ENCODE assay signal across 19 cellular contexts in genomic region chr10:88467835-88468485, GRCh38.
DNase-seq lines count a peak whose midpoint lies in the region; ATAC-seq and TF ChIP-seq lines count a peak whose summit lies in the region.
"Had no signal": no experiment of that assay in that cellular context is flagged by ENCODE, and none has a peak within 500 bp of the region (broad histone marks: within the 10 kb centered on the region; RNA-seq: fewer than 3 reads in every experiment).

No MANE protein-coding gene starts in this region.

- CTCF ChIA-PET in HEK293 (lab: Yijun Ruan, JAX), result no interaction called here

- in situ Hi-C loops in G401 (cut with HindIII; ENCODE audit: low sequenced_read_pairs), result no loop called here

- H3K4me3 Mint-ChIP-seq in naive thymus-derived CD8-positive, alpha-beta T cell, result no peak overlapping the region
- no peak overlapping the region for H3K4me3 Mint-ChIP-seq in endothelial cell (ENCODE audit: unreplicated experiment)
- H3K4me3 Mint-ChIP-seq: CD14-positive monocyte, GM23338 had no signal

- POLR2A ChIA-PET in HEK293 (lab: Yijun Ruan, JAX), result no interaction called here
- POLR2A ChIA-PET in naive thymus-derived CD8-positive, alpha-beta T cell (lab: Charles Lee), result no interaction called here

- H3K27ac Mint-ChIP-seq in naive thymus-derived CD8-positive, alpha-beta T cell, result no peak overlapping the region
- no peak overlapping the region for H3K27ac Mint-ChIP-seq in endothelial cell (ENCODE audit: unreplicated experiment)
- H3K27ac Mint-ChIP-seq: CD14-positive monocyte, GM23338 had no signal

- H3K4me1 Mint-ChIP-seq in naive thymus-derived CD8-positive, alpha-beta T cell, result peaks cover 0 to 2% (median 0%) of the 10 kb centered on the region in 4 donors
- peaks cover 12% of the 10 kb centered on the region for H3K4me1 Mint-ChIP-seq in endothelial cell (ENCODE audit: unreplicated experiment)
- H3K4me1 Mint-ChIP-seq: CD14-positive monocyte had no signal

- 32 to 48% methylated on average over 4 of the region's 4 CpGs for WGBS in lower leg skin, 2 donors

- H3K9me3 Mint-ChIP-seq in naive thymus-derived CD8-positive, alpha-beta T cell, result no peaks in the 10 kb centered on the region
- no peaks in the 10 kb centered on the region for H3K9me3 Mint-ChIP-seq in endothelial cell (ENCODE audit: unreplicated experiment)

- DNase-seq in AG20443 (ENCODE audit: low spot score) (peak; percentile 19), fibroblast of mammary gland (ENCODE audit: low read depth) (peak; percentile 49), myocyte (ENCODE audit: low read depth) (peak; percentile 75), G401 (ENCODE audit: low spot score) (no peak), lower leg skin (ENCODE audit: low spot score in 2 of 2) (no peak), endothelial cell (ENCODE audit: low spot score) (no peak)
- no peak for DNase-seq in naive thymus-derived CD8-positive, alpha-beta T cell
- DNase-seq: COR-L47, DMS153, KG1, MG63, NCI-H1092 treated with DMSO at 0.1 percent for 48 hours, NCI-H1694 treated with DMSO at 0.1 percent for 48 hours, NCI-H446 treated with DMSO at 0.1 percent for 48 hours, NCI-H748 treated with DMSO at 0.1 percent for 48 hours, Right ventricle myocardium superior had no signal

- H3K27ac ChIP-seq in HEK293 (ENCODE audit: extremely low read depth, low read depth, low read length), result no peak overlapping the region

- no peak for TF ChIP-seq CTCF in HEK293 (tag by site-specific recombination; IDR thresholded peaks at IDR 0.05)
- no peak for TF ChIP-seq CTCF in fibroblast of mammary gland (conservative IDR thresholded peaks at IDR 0.05; ENCODE audit: control insufficient read depth, insufficient read depth, low read depth, low read length)
- TF ChIP-seq CTCF in lower leg skin (IDR thresholded peaks at IDR 0.05), result no peak
- TF ChIP-seq CTCF in endothelial cell (IDR thresholded peaks at IDR 0.05; ENCODE audit: unreplicated experiment), result no peak

- no peak for ATAC-seq in naive thymus-derived CD8-positive, alpha-beta T cell
- ATAC-seq: GM23338 had no signal

- intact Hi-C loops in lower leg skin (cut with DNase I; ENCODE audit: low total_unique reads), result no loop called here

- H3K36me3 Mint-ChIP-seq in naive thymus-derived CD8-positive, alpha-beta T cell, result peaks cover 0 to 4% (median 0%) of the 10 kb centered on the region in 3 donors
- H3K36me3 Mint-ChIP-seq in endothelial cell (ENCODE audit: low read depth, unreplicated experiment), result no peaks in the 10 kb centered on the region
- H3K36me3 Mint-ChIP-seq: CD14-positive monocyte had no signal

- no peaks in the 10 kb centered on the region for H3K9me3 ChIP-seq in HEK293 (ENCODE audit: control insufficient read depth, insufficient read depth, low read depth, low read length)
- H3K9me3 ChIP-seq: MG63 had no signal

- H3K4me3 ChIP-seq in HEK293 (ENCODE audit: low read depth, low read length) (no peak overlapping the region), fibroblast of mammary gland (ENCODE audit: control insufficient read depth, low read depth, low read length) (no peak overlapping the region), lower leg skin (ENCODE audit: low read depth, poor library complexity, severe bottlenecking) (no peak overlapping the region)
- H3K4me3 ChIP-seq: GM23338, MG63 had no signal

- H3K27me3 Mint-ChIP-seq in naive thymus-derived CD8-positive, alpha-beta T cell, result no peaks in the 10 kb centered on the region
- H3K27me3 Mint-ChIP-seq in endothelial cell (ENCODE audit: unreplicated experiment), result no peaks in the 10 kb centered on the region

- H3K36me3 ChIP-seq in HEK293 (ENCODE audit: control insufficient read depth in 2 of 2, insufficient read depth in 1 of 2, low read length in 2 of 2), result no peaks in the 10 kb centered on the region
- H3K36me3 ChIP-seq: MG63 had no signal

- H3K4me1 ChIP-seq in HEK293 (ENCODE audit: control insufficient read depth, insufficient read depth, low read length), result peaks cover 4% of the 10 kb centered on the region; the same call in 1 of the 2 replicates

- no peak for TF ChIP-seq POLR2A in lower leg skin (IDR thresholded peaks at IDR 0.05)

TF ChIP-seq in HEK293, 187 proteins besides CTCF, POLR2A, EP300 and RAD21:
- TF ChIP-seq ZBTB10 (tag by site-specific recombination; IDR thresholded peaks at IDR 0.05) (no peak), PRDM1 (tag by site-specific recombination; IDR thresholded peaks at IDR 0.05) (no peak), ZNF155 (tag by site-specific recombination; IDR thresholded peaks at IDR 0.05) (no peak), ZBTB20 (tag by site-specific recombination; IDR thresholded peaks at IDR 0.05) (0 out of 2 replicates have a peak, but pooled peaks have one; percentile 39)
- TF ChIP-seq, protein P1, sequence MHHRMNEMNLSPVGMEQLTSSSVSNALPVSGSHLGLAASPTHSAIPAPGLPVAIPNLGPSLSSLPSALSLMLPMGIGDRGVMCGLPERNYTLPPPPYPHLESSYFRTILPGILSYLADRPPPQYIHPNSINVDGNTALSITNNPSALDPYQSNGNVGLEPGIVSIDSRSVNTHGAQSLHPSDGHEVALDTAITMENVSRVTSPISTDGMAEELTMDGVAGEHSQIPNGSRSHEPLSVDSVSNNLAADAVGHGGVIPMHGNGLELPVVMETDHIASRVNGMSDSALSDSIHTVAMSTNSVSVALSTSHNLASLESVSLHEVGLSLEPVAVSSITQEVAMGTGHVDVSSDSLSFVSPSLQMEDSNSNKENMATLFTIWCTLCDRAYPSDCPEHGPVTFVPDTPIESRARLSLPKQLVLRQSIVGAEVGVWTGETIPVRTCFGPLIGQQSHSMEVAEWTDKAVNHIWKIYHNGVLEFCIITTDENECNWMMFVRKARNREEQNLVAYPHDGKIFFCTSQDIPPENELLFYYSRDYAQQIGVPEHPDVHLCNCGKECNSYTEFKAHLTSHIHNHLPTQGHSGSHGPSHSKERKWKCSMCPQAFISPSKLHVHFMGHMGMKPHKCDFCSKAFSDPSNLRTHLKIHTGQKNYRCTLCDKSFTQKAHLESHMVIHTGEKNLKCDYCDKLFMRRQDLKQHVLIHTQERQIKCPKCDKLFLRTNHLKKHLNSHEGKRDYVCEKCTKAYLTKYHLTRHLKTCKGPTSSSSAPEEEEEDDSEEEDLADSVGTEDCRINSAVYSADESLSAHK (tag by site-specific recombination; IDR thresholded peaks at IDR 0.05), result no peak
TF ChIP-seq in HEK293: peak in this region for 1.

Comparison
In these comparisons a context has a peak if more than half of its experiments do, and no peak if none do; other contexts are left out.
1. DNase-seq: peak in AG20443 (single experiment), fibroblast of mammary gland (single experiment) and myocyte (single experiment); none in naive thymus-derived CD8-positive, alpha-beta T cell (0 of 10), G401 (single experiment), lower leg skin (0 of 2) and endothelial cell (single experiment).